ENCODE assay signal across 11 cellular contexts in the genomic region with DNA sequence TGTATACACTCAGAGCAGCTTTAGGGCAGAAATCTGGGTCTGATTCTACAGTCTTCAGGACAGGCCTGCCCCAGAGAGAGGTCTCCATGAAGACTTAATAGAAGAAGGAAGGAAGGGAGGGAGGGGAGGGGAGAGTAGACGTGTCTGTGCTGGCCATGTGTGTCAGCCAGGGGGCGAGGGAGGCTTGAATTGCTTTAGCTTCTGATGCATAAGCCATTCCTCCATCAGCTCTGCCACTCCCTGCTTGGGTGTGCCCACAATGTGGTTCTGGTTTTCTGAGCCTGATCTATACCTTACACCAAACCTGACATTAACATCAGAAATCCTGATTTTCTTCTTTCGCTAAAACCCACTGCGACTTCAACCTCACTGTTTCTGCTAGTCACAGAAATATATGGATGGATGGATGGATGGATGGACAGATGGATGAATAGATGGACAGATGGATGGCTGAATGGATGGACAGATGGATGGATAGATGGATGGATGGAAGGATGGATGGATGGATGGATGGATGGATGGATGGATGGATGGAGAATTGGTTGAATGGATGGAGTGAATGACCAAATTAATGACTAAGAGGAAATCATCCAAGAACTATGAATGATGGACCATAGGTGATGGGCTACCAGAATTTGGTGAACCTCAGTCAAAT. TPM values are rescaled to one million over a fixed set of nuclear protein-coding genes. Genes with fewer than 3 reads are reported as not detected.
DNase-seq lines count a peak whose midpoint lies in the region; ATAC-seq and TF ChIP-seq lines count a peak whose summit lies in the region.
"Had no signal": no experiment of that assay in that cellular context is flagged by ENCODE, and none has a peak within 500 bp of the region (broad histone marks: within the 10 kb centered on the region; RNA-seq: fewer than 3 reads in every experiment).

No MANE protein-coding gene starts in this region.

- no peak for TF ChIP-seq EP300 in tibial nerve (IDR thresholded peaks at IDR 0.05)

- intact Hi-C loops in activated CD4-positive, alpha-beta T cell treated with anti-CD3 and anti-CD28 coated beads for 36 hours (cut with DNase I, micrococcal nuclease): no loop called here
- intact Hi-C loops in activated CD4-positive, alpha-beta memory T cell treated with anti-CD3 and anti-CD28 coated beads for 36 hours (cut with micrococcal nuclease): no loop called here
- intact Hi-C loops in left ventricle myocardium superior (cut with micrococcal nuclease): loop anchor here (5.0 kb wide), 1 partner anchor 148 kb away; no protein-coding TSS in a partner anchor

- no peaks in the 10 kb centered on the region for H3K27me3 ChIP-seq in tibial nerve

- H3K4me3 ChIP-seq in tibial nerve: no peak overlapping the region

- peaks cover 16% of the 10 kb centered on the region for H3K4me1 Mint-ChIP-seq in activated CD4-positive, alpha-beta T cell treated with anti-CD3 and anti-CD28 coated beads for 36 hours
- peaks cover 13% of the 10 kb centered on the region for H3K4me1 Mint-ChIP-seq in activated CD4-positive, alpha-beta memory T cell treated with anti-CD3 and anti-CD28 coated beads for 36 hours (ENCODE audit: low read depth)

- H3K4me3 Mint-ChIP-seq in activated CD4-positive, alpha-beta T cell treated with anti-CD3 and anti-CD28 coated beads for 36 hours: no peak overlapping the region
- H3K4me3 Mint-ChIP-seq in activated CD4-positive, alpha-beta memory T cell treated with anti-CD3 and anti-CD28 coated beads for 36 hours: no peak overlapping the region
- H3K4me3 Mint-ChIP-seq: stimulated activated effector memory CD8-positive, alpha-beta T cell treated with anti-CD3 and anti-CD28 coated beads, Interleukin-12 subunit alpha, Interleukin-12 subunit beta, amount 100 ng/mL, for 72 hours had no signal

- peak; percentile 41 for ATAC-seq in activated CD4-positive, alpha-beta T cell treated with anti-CD3 and anti-CD28 coated beads for 36 hours
- ATAC-seq in left ventricle myocardium superior: peak; percentile 10
- no peak for ATAC-seq in HG02610 (IDR thresholded peaks at IDR 0.05; ENCODE audit: unreplicated experiment)
- ATAC-seq: stimulated activated effector memory CD8-positive, alpha-beta T cell treated with anti-CD3 and anti-CD28 coated beads, Interleukin-12 subunit alpha, Interleukin-12 subunit beta, amount 100 ng/mL, for 72 hours had no signal

- peaks cover 0 to 63% (median 15%) of the 10 kb centered on the region in 4 donors for H3K4me1 ChIP-seq in tibial nerve

- DNase-seq in activated CD4-positive, alpha-beta T cell treated with anti-CD3 and anti-CD28 coated beads for 36 hours: peak; percentile 43
- no peak for DNase-seq in activated CD4-positive, alpha-beta T cell treated with anti-CD3 and anti-CD28 coated beads for 4 hours
- DNase-seq in activated CD4-positive, alpha-beta memory T cell treated with anti-CD3 and anti-CD28 coated beads for 36 hours: peak; percentile 20
- DNase-seq in left ventricle myocardium superior (no peak), tibial nerve (ENCODE audit: low spot score in 2 of 2) (no peak), COR-L47 (lab: John Stamatoyannopoulos, UW) (no peak)
- no peak for DNase-seq in activated CD4-positive, CD25-positive, alpha-beta regulatory T cell (lab: John Stamatoyannopoulos, UW)
- DNase-seq: activated naive CD4-positive, alpha-beta T cell treated with Interleukin-2 at 50 U/mL for 16 hours; DMS153 had no signal

- H3K27ac Mint-ChIP-seq in activated CD4-positive, alpha-beta T cell treated with anti-CD3 and anti-CD28 coated beads for 36 hours: no peak overlapping the region
- H3K27ac Mint-ChIP-seq in activated CD4-positive, alpha-beta memory T cell treated with anti-CD3 and anti-CD28 coated beads for 36 hours: no peak overlapping the region
- H3K27ac Mint-ChIP-seq: stimulated activated effector memory CD8-positive, alpha-beta T cell treated with anti-CD3 and anti-CD28 coated beads, Interleukin-12 subunit alpha, Interleukin-12 subunit beta, amount 100 ng/mL, for 72 hours had no signal

- H3K36me3 Mint-ChIP-seq in activated CD4-positive, alpha-beta T cell treated with anti-CD3 and anti-CD28 coated beads for 36 hours (ENCODE audit: low read depth): no peaks in the 10 kb centered on the region
- no peaks in the 10 kb centered on the region for H3K36me3 Mint-ChIP-seq in activated CD4-positive, alpha-beta memory T cell treated with anti-CD3 and anti-CD28 coated beads for 36 hours

- no peaks in the 10 kb centered on the region for H3K9me3 ChIP-seq in tibial nerve

- H3K9me3 Mint-ChIP-seq in activated CD4-positive, alpha-beta T cell treated with anti-CD3 and anti-CD28 coated beads for 36 hours (ENCODE audit: low read depth): no peaks in the 10 kb centered on the region
- no peaks in the 10 kb centered on the region for H3K9me3 Mint-ChIP-seq in activated CD4-positive, alpha-beta memory T cell treated with anti-CD3 and anti-CD28 coated beads for 36 hours
- H3K9me3 Mint-ChIP-seq: stimulated activated effector memory CD8-positive, alpha-beta T cell treated with anti-CD3 and anti-CD28 coated beads, Interleukin-12 subunit alpha, Interleukin-12 subunit beta, amount 100 ng/mL, for 72 hours had no signal

- H3K27me3 Mint-ChIP-seq in activated CD4-positive, alpha-beta T cell treated with anti-CD3 and anti-CD28 coated beads for 36 hours: no peaks in the 10 kb centered on the region
- H3K27me3 Mint-ChIP-seq in activated CD4-positive, alpha-beta memory T cell treated with anti-CD3 and anti-CD28 coated beads for 36 hours: no peaks in the 10 kb centered on the region

- TF ChIP-seq POLR2A in tibial nerve (IDR thresholded peaks at IDR 0.05): no peak

- H3K27ac ChIP-seq in tibial nerve: peak overlapping the region in 3 of 4 donors; percentile 55 to 82 (median 82)

- TF ChIP-seq CTCF in tibial nerve (IDR thresholded peaks at IDR 0.05): no peak

- H3K36me3 ChIP-seq in tibial nerve: no peaks in the 10 kb centered on the region

- CTCF ChIA-PET in activated CD4-positive, alpha-beta T cell treated with anti-CD3 and anti-CD28 coated beads for 36 hours (lab: Charles Lee): no interaction called here
- CTCF ChIA-PET in activated CD4-positive, alpha-beta memory T cell treated with anti-CD3 and anti-CD28 coated beads for 36 hours (lab: Charles Lee): interaction anchor here (0.5 to 1.0 kb wide), 2 partner anchors 14 to 143 kb away, joined by 3 to 4 read pairs; no protein-coding TSS in a partner anchor

- POLR2A ChIA-PET in activated CD4-positive, alpha-beta T cell treated with anti-CD3 and anti-CD28 coated beads for 36 hours (lab: Charles Lee): no interaction called here
- POLR2A ChIA-PET in activated CD4-positive, alpha-beta memory T cell treated with anti-CD3 and anti-CD28 coated beads for 36 hours (lab: Charles Lee): no interaction called here

- WGBS in tibial nerve, 2 donors: 67 to 75% methylated on average over 4 of the region's 4 CpGs

RNA-seq across cellular contexts. Expression of a gene that starts 56.5 kb away (rescaled TPM):
- under 1 TPM; 0.61 to 0.94 TPM for total RNA-seq in activated CD4-positive, alpha-beta T cell treated with anti-CD3 and anti-CD28 coated beads for 36 hours
- 1 to 10 TPM; 1.1 to 1.2 TPM for total RNA-seq in activated CD4-positive, alpha-beta memory T cell treated with anti-CD3 and anti-CD28 coated beads for 36 hours
- total RNA-seq in left ventricle myocardium superior (16.9 TPM), tibial nerve (10 to 100 TPM; 17.5 to 26.1 (median 25.8) TPM)

Comparison
In these comparisons a context has a peak if more than half of its experiments do, and no peak if none do; other contexts are left out.
1. DNase-seq: peak in activated CD4-positive, alpha-beta T cell treated with anti-CD3 and anti-CD28 coated beads for 36 hours (single experiment) and activated CD4-positive, alpha-beta memory T cell treated with anti-CD3 and anti-CD28 coated beads for 36 hours (single experiment); none in activated CD4-positive, alpha-beta T cell treated with anti-CD3 and anti-CD28 coated beads for 4 hours (0 of 2), left ventricle myocardium superior (single experiment), tibial nerve (0 of 2), activated CD4-positive, CD25-positive, alpha-beta regulatory T cell (0 of 4) and COR-L47 (single experiment).